ENCODE assay signal across 1 cellular context in genomic region chr10:77919713-77920108, GRCh38.
TF ChIP-seq lines count a peak whose summit lies in the region.

No MANE protein-coding gene starts in this region.

TF ChIP-seq in H1, 55 proteins besides CTCF, POLR2A, EP300 and RAD21 (continued from another document):
- TF ChIP-seq HDAC6 (IDR thresholded peaks at IDR 0.05; ENCODE audit: low read depth, low read length) (no peak), SP2 (IDR thresholded peaks at IDR 0.05; ENCODE audit: low read length) (no peak), ATF2 (IDR thresholded peaks at IDR 0.05; ENCODE audit: low read length) (no peak), ZNF274 (IDR thresholded peaks at IDR 0.05; ENCODE audit: borderline replicate concordance, extremely low read depth, low read length) (no peak), ATF3 (IDR thresholded peaks at IDR 0.05; ENCODE audit: insufficient read depth, low read depth, low read length) (no peak), RXRA (IDR thresholded peaks at IDR 0.05; ENCODE audit: insufficient read depth, low read depth, low read length) (no peak), CBX5 (IDR thresholded peaks at IDR 0.05; ENCODE audit: low read depth, low read length) (no peak), SP4 (IDR thresholded peaks at IDR 0.05; ENCODE audit: low read length) (no peak), TCF12 (IDR thresholded peaks at IDR 0.05; ENCODE audit: low read depth, low read length) (no peak), CHD2 (IDR thresholded peaks at IDR 0.05; ENCODE audit: low read length) (no peak), RFX5 (IDR thresholded peaks at IDR 0.05; ENCODE audit: borderline replicate concordance, low read depth, low read length) (no peak), SIRT6 (IDR thresholded peaks at IDR 0.05; ENCODE audit: low read length) (no peak), CHD1 (IDR thresholded peaks at IDR 0.05; ENCODE audit: low read depth, low read length) (no peak), POU5F1 (IDR thresholded peaks at IDR 0.05; ENCODE audit: low read depth, low read length) (no peak), TAF1 (IDR thresholded peaks at IDR 0.05; ENCODE audit: low read depth, low read length) (no peak), SAP30 (IDR thresholded peaks at IDR 0.05; ENCODE audit: insufficient read depth, insufficient replicate concordance, low read length) (no peak), JUND (IDR thresholded peaks at IDR 0.05; ENCODE audit: low read length) (no peak)
- TF ChIP-seq, protein P1, sequence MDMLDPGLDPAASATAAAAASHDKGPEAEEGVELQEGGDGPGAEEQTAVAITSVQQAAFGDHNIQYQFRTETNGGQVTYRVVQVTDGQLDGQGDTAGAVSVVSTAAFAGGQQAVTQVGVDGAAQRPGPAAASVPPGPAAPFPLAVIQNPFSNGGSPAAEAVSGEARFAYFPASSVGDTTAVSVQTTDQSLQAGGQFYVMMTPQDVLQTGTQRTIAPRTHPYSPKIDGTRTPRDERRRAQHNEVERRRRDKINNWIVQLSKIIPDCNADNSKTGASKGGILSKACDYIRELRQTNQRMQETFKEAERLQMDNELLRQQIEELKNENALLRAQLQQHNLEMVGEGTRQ (IDR thresholded peaks at IDR 0.05; ENCODE audit: low read length) = no peak
- TF ChIP-seq, protein P2, sequence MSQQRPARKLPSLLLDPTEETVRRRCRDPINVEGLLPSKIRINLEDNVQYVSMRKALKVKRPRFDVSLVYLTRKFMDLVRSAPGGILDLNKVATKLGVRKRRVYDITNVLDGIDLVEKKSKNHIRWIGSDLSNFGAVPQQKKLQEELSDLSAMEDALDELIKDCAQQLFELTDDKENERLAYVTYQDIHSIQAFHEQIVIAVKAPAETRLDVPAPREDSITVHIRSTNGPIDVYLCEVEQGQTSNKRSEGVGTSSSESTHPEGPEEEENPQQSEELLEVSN (IDR thresholded peaks at IDR 0.05) = no peak
TF ChIP-seq in H1: peak in this region for 0.
